In genomic region chr5:17120209-17120608, GRCh38 we compare ENCODE assay signal across 22 cellular contexts.
DNase-seq lines count a peak whose midpoint lies in the region; ATAC-seq and TF ChIP-seq lines count a peak whose summit lies in the region.
"Had no signal": no experiment of that assay in that cellular context is flagged by ENCODE, and none has a peak within 500 bp of the region (broad histone marks: within the 10 kb centered on the region; RNA-seq: fewer than 3 reads in every experiment).

No MANE protein-coding gene starts in this region.

- no peak overlapping the region for H3K4me3 ChIP-seq in LNCaP clone FGC (ENCODE audit: low read depth, low read length)
- H3K4me3 ChIP-seq: Peyer's patch had no signal

- peak; percentile 89 for DNase-seq in Caki2 (ENCODE audit: low read depth)
- DNase-seq in LNCaP clone FGC (ENCODE audit: low read depth): peak; percentile 28
- no peak for DNase-seq in chondrocyte (ENCODE audit: low spot score)
- DNase-seq in osteocyte (ENCODE audit: extremely low spot score, unreplicated experiment): no peak
- no peak for DNase-seq in NCI-H2227 (lab: John Stamatoyannopoulos, UW; ENCODE audit: unreplicated experiment)
- DNase-seq in GDM1 (lab: John Stamatoyannopoulos, UW): no peak
- DNase-seq: CD8-positive, alpha-beta memory T cell; DMS153; DND-41; H7; Karpas-422; NCI-H1105; NCI-H1436 treated with DMSO at 0.1 percent for 48 hours; NCI-H187 treated with DMSO at 0.1 percent for 48 hours; NCI-H2171 treated with DMSO at 0.1 percent for 48 hours; NCI-H526; Peyer's patch; SK-N-SH; T-helper 17 cell had no signal

- TF ChIP-seq CTCF in LNCaP clone FGC (IDR thresholded peaks at IDR 0.05; ENCODE audit: control insufficient read depth, extremely low read depth, insufficient read depth) (no peak), chondrocyte (IDR thresholded peaks at IDR 0.05) (no peak), osteocyte (IDR thresholded peaks at IDR 0.05) (no peak)

- H3K27ac Mint-ChIP-seq in chondrocyte (ENCODE audit: unreplicated experiment) (peak overlapping the region; percentile 79), osteocyte (ENCODE audit: unreplicated experiment) (peak overlapping the region; percentile 78)
- H3K27ac Mint-ChIP-seq: B cell; CD8-positive, alpha-beta memory T cell; T-helper 17 cell had no signal

- in situ Hi-C loops in Caki2 (cut with HindIII; ENCODE audit: low pct_unique_long_range_greater_than_20kb, low sequenced_read_pairs): no loop called here

- H3K4me3 Mint-ChIP-seq in chondrocyte (ENCODE audit: unreplicated experiment) (no peak overlapping the region), osteocyte (ENCODE audit: unreplicated experiment) (no peak overlapping the region)
- H3K4me3 Mint-ChIP-seq: B cell; CD8-positive, alpha-beta memory T cell; T-helper 17 cell had no signal

- no peaks in the 10 kb centered on the region for H3K9me3 Mint-ChIP-seq in chondrocyte (ENCODE audit: low read depth)
- no peaks in the 10 kb centered on the region for H3K9me3 Mint-ChIP-seq in osteocyte (ENCODE audit: unreplicated experiment)

- H3K27me3 Mint-ChIP-seq in chondrocyte (ENCODE audit: low read depth) (no peaks in the 10 kb centered on the region), osteocyte (ENCODE audit: unreplicated experiment) (no peaks in the 10 kb centered on the region)
- H3K27me3 Mint-ChIP-seq: B cell; CD8-positive, alpha-beta memory T cell had no signal

- H3K4me1 Mint-ChIP-seq in chondrocyte (ENCODE audit: low read depth): peaks cover 65% of the 10 kb centered on the region
- peaks cover 54% of the 10 kb centered on the region for H3K4me1 Mint-ChIP-seq in osteocyte (ENCODE audit: unreplicated experiment)
- H3K4me1 Mint-ChIP-seq: CD8-positive, alpha-beta memory T cell; T-helper 17 cell had no signal

- no peaks in the 10 kb centered on the region for H3K36me3 Mint-ChIP-seq in chondrocyte (ENCODE audit: low read depth)
- H3K36me3 Mint-ChIP-seq in osteocyte (ENCODE audit: unreplicated experiment): no peaks in the 10 kb centered on the region
- H3K36me3 Mint-ChIP-seq: CD8-positive, alpha-beta memory T cell had no signal

- no peak for ATAC-seq in HG03439 (IDR thresholded peaks at IDR 0.05; ENCODE audit: unreplicated experiment)
- ATAC-seq in GM21528 (IDR thresholded peaks at IDR 0.05; ENCODE audit: low FRiP score, unreplicated experiment): no peak
- ATAC-seq: T-helper 17 cell had no signal

Comparison
In these comparisons a context has a peak if more than half of its experiments do, and no peak if none do; other contexts are left out.
1. DNase-seq: peak in Caki2 (single experiment) and LNCaP clone FGC (single experiment); none in chondrocyte (single experiment), osteocyte (single experiment), NCI-H2227 (single experiment) and GDM1 (single experiment).